15 cellular contexts compared by ENCODE assay signal in the genomic region with DNA sequence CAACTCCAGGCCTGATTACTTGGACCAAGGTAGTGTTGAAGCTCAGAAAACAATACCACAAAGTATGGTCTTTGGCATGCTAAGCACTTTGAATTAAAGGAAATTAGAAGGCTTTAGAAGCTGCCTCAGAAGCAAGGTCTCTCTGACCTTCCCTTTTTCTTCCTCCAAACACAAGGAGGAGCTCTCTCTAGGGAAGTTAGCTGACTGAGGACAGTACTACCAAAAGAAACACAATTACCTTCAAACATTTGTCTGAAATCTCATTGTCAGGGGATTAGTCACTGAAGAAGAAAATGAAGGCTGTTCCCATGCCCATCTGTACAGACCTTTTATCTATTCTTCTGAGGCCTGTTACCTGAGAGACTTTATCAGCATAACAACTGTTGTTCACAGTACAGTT.
DNase-seq lines count a peak whose midpoint lies in the region; ATAC-seq, FAIRE-seq and TF ChIP-seq lines count a peak whose summit lies in the region.
"Had no signal": no experiment of that assay in that cellular context is flagged by ENCODE, and none has a peak within 500 bp of the region (broad histone marks: within the 10 kb centered on the region; RNA-seq: fewer than 3 reads in every experiment).

No MANE protein-coding gene starts in this region.

- in situ Hi-C loops in astrocyte of the cerebellum (cut with HindIII; ENCODE audit: low sequenced_read_pairs), result no loop called here

- H3K4me1 ChIP-seq in mesendoderm (ENCODE audit: control insufficient read depth, low read depth, low read length) (no peaks in the 10 kb centered on the region), tibial nerve (no peaks in the 10 kb centered on the region)

- H3K9me3 ChIP-seq in tibial nerve, result no peaks in the 10 kb centered on the region

- no peak overlapping the region for H4K5ac ChIP-seq in mesendoderm (ENCODE audit: low read length)

- no peaks in the 10 kb centered on the region for H3K79me1 ChIP-seq in mesendoderm (ENCODE audit: low read length)

- peak overlapping the region; percentile 51 for H3K56ac ChIP-seq in mesendoderm (ENCODE audit: low read length)

- TF ChIP-seq POLR2A in tibial nerve (IDR thresholded peaks at IDR 0.05), result no peak

- H3K4ac ChIP-seq in mesendoderm (ENCODE audit: low read depth, low read length), result no peak overlapping the region

- H3K27me3 ChIP-seq in mesendoderm (ENCODE audit: insufficient read depth, low read length, poor library complexity) (no peaks in the 10 kb centered on the region), tibial nerve (no peaks in the 10 kb centered on the region)

- TF ChIP-seq EP300 in tibial nerve (IDR thresholded peaks at IDR 0.05), result no peak

- H3K36me3 ChIP-seq in mesendoderm (ENCODE audit: control insufficient read depth, insufficient read depth, low read length) (no peaks in the 10 kb centered on the region), tibial nerve (no peaks in the 10 kb centered on the region)

- no peak overlapping the region for H2BK15ac ChIP-seq in mesendoderm (replicated peaks; ENCODE audit: low read depth)

- H3K4me3 ChIP-seq in LNCaP clone FGC (ENCODE audit: low read depth, low read length) (no peak overlapping the region), astrocyte of the cerebellum (ENCODE audit: low read depth, low read length) (no peak overlapping the region), mesendoderm (ENCODE audit: low read length) (no peak overlapping the region), tibial nerve (no peak overlapping the region)

- no peak overlapping the region for H2BK5ac ChIP-seq in mesendoderm (ENCODE audit: low read length)

- H3K27ac ChIP-seq in mesendoderm (ENCODE audit: low read depth, low read length), result no peak overlapping the region
- H3K27ac ChIP-seq in tibial nerve, result no peak overlapping the region

- no peak overlapping the region for H2AK5ac ChIP-seq in mesendoderm (ENCODE audit: low read length)

- H3K9ac ChIP-seq in mesendoderm (ENCODE audit: low read length), result no peak overlapping the region

- ATAC-seq in activated CD4-positive, CD25-positive, alpha-beta regulatory T cell treated with anti-CD3 and anti-CD28 coated beads, Interleukin-2, amount 50 U/mL, for 24 hours, result no peak
- ATAC-seq in HG02642 (IDR thresholded peaks at IDR 0.05; ENCODE audit: poor library complexity, unreplicated experiment), result no peak

- peak; percentile 81 for FAIRE-seq in D721Med (lab: Jason Lieb, UNC)

- H4K8ac ChIP-seq in mesendoderm (ENCODE audit: low read depth, low read length), result no peak overlapping the region

- no peaks in the 10 kb centered on the region for H3K79me2 ChIP-seq in mesendoderm (ENCODE audit: control insufficient read depth, insufficient read depth, low read length)

- H3K23ac ChIP-seq in mesendoderm (ENCODE audit: low read length), result no peak overlapping the region

- TF ChIP-seq CTCF in D721Med (IDR thresholded peaks at IDR 0.05; ENCODE audit: insufficient read depth, missing control alignments) (peak; percentile 15), LNCaP clone FGC (IDR thresholded peaks at IDR 0.05; ENCODE audit: control insufficient read depth, extremely low read depth, insufficient read depth) (peak; percentile 27; the same call in 1 of the 2 replicates), astrocyte of the cerebellum (IDR thresholded peaks at IDR 0.05; ENCODE audit: low read depth, low read length, missing control alignments) (peak; percentile 19), tibial nerve (IDR thresholded peaks at IDR 0.05) (no peak)

- DNase-seq in D721Med (ENCODE audit: insufficient read length, low spot score) (no peak), LNCaP clone FGC (ENCODE audit: low read depth) (no peak), astrocyte of the cerebellum (ENCODE audit: low read depth) (no peak), mesendoderm (peak; percentile 48), tibial nerve (ENCODE audit: low spot score in 2 of 2) (no peak), NCI-H2171 treated with DMSO at 0.1 percent for 48 hours (lab: John Stamatoyannopoulos, UW) (no peak)
- DNase-seq: activated CD4-positive, alpha-beta T cell treated with anti-CD3 and anti-CD28 coated beads, Interleukin-2, amount 50 U/mL, for 4 hours; anterior cingulate cortex; CD8-positive, alpha-beta memory T cell; effector CD8-positive, alpha-beta T cell; KG1; NCI-H2081; nephron progenitor cell had no signal

- H2BK120ac ChIP-seq in mesendoderm (ENCODE audit: low read depth, low read length), result no peak overlapping the region

- H3K4me2 ChIP-seq in mesendoderm (ENCODE audit: low read length), result no peak overlapping the region

- H3K18ac ChIP-seq in mesendoderm (ENCODE audit: low read length), result no peak overlapping the region

Comparison
In these comparisons a context has a peak if more than half of its experiments do, and no peak if none do; other contexts are left out.
1. CTCF ChIP-seq: peak in D721Med (single experiment), LNCaP clone FGC (single experiment) and astrocyte of the cerebellum (single experiment); none in tibial nerve (0 of 5).